In genomic region chr3:13236774-13237173, GRCh38 we compare ENCODE assay signal across 33 cellular contexts.
"Had no signal": no experiment of that assay in that cellular context is flagged by ENCODE, and none has a peak within 500 bp of the region (broad histone marks: within the 10 kb centered on the region; RNA-seq: fewer than 3 reads in every experiment).

No MANE protein-coding gene starts in this region.

- FAIRE-seq: astrocyte, bronchial epithelial cell, RCC 7860 had no signal

- ATAC-seq: activated CD8-positive, alpha-beta T cell treated with anti-CD3 and anti-CD28 coated beads, Interleukin-2, amount 10 ng/mL, durations not matched to agents 7 days and 5 days; activated naive CD4-positive, alpha-beta T cell treated with anti-CD3 and anti-CD28 coated beads, Interleukin-2, amount 50 U/mL, for 72 hours; body of pancreas; Right ventricle myocardium inferior; T-helper 17 cell had no signal

- DNase-seq: activated CD4-positive, alpha-beta T cell treated with anti-CD3 and anti-CD28 coated beads for 1 hour; activated CD4-positive, alpha-beta T cell treated with anti-CD3 and anti-CD28 coated beads for 48 hours; activated CD4-positive, alpha-beta T cell treated with anti-CD3 and anti-CD28 coated beads, Interleukin-2, amount 50 U/mL, for 48 hours; activated CD4-positive, CD25-positive, alpha-beta regulatory T cell; activated CD8-positive, alpha-beta T cell treated with anti-CD3 and anti-CD28 coated beads, Interleukin-2, amount 10 ng/mL, durations not matched to agents 7 days and 5 days; activated gamma-delta T cell; activated naive CD4-positive, alpha-beta T cell treated with anti-CD3 and anti-CD28 coated beads for 36 hours; activated T-cell treated with anti-CD3 and anti-CD28 coated beads, Interleukin-2, amount 50 U/mL, for 24 hours; adrenal gland; body of pancreas; caudate nucleus; cerebellar nuclear complex; cortex of kidney; Kasumi-1; MG63; NCI-H1048; NCI-H1105 treated with DMSO at 0.1 percent for 48 hours; NCI-H1436; NCI-H1930; NCI-H2081 treated with DMSO at 0.1 percent for 48 hours; NCI-H226; NCI-H510A; NCI-H748 treated with DMSO at 0.1 percent for 48 hours; NK-92 treated with Interleukin-12 subunit alpha and Interleukin-12 subunit beta, amount 100 ng/mL, for 24 hours; PC-9; T-helper 17 cell; T1000; WERI-Rb-1 had no signal
